Comparison of ENCODE assay signal across 16 cellular contexts in genomic region chr5:150851039-150851438, GRCh38. TPM values are rescaled to one million over a fixed set of nuclear protein-coding genes. Genes with fewer than 3 reads are reported as not detected.
A peak's percentile ranks its signal among the peaks of the same experiment; 100 is the strongest.
DNase-seq lines count a peak whose midpoint lies in the region; ATAC-seq and TF ChIP-seq lines count a peak whose summit lies in the region.
"Had no signal": no experiment of that assay in that cellular context is flagged by ENCODE, and none has a peak within 500 bp of the region (broad histone marks: within the 10 kb centered on the region; RNA-seq: fewer than 3 reads in every experiment).

No MANE protein-coding gene starts in this region.

- CTCF ChIA-PET in CD4-positive, alpha-beta T cell (lab: Charles Lee) = no interaction called here

- H3K27ac ChIP-seq in RWPE2 (ENCODE audit: poor library complexity, severe bottlenecking) = no peak overlapping the region
- H3K27ac ChIP-seq in CD4-positive, alpha-beta T cell (ENCODE audit: low read depth, low read length) = no peak overlapping the region

- POLR2A ChIA-PET in CD4-positive, alpha-beta T cell (lab: Charles Lee) = interaction anchor here (0.7 kb wide), 1 partner anchor 558 kb away, joined by 3 read pairs; no protein-coding TSS in a partner anchor

- no peak for TF ChIP-seq CTCF in RWPE2 (IDR thresholded peaks at IDR 0.05; ENCODE audit: poor library complexity, severe bottlenecking)
- no peak for TF ChIP-seq CTCF in epithelial cell of esophagus (IDR thresholded peaks at IDR 0.05; ENCODE audit: insufficient read depth, low read depth, low read length, missing control alignments)
- no peak for TF ChIP-seq CTCF in CD4-positive, alpha-beta T cell (IDR thresholded peaks at IDR 0.05)
- no peak for TF ChIP-seq CTCF in omental fat pad (IDR thresholded peaks at IDR 0.05)

- no peaks in the 10 kb centered on the region for H3K4me1 ChIP-seq in RWPE2 (ENCODE audit: insufficient read depth, poor library complexity, severe bottlenecking)

- ATAC-seq in RWPE2 (ENCODE audit: low read depth) (peak; percentile 28; the same call in 1 of the 3 replicates), omental fat pad (ENCODE audit: low FRiP score) (no peak), GM21526 (IDR thresholded peaks at IDR 0.05; ENCODE audit: low FRiP score, unreplicated experiment) (no peak)
- no peak for ATAC-seq in CD4-positive, alpha-beta T cell (ENCODE audit: poor library complexity)

- no peak overlapping the region for H3K4me3 Mint-ChIP-seq in activated CD4-positive, alpha-beta T cell treated with anti-CD3 and anti-CD28 coated beads, Interleukin-2, amount 10 ng/mL, durations not matched to agents 24 days and 14 days
- H3K4me3 Mint-ChIP-seq in CD4-positive, alpha-beta T cell = no peak overlapping the region
- H3K4me3 Mint-ChIP-seq: CD4-positive, alpha-beta memory T cell had no signal

- H3K9me3 Mint-ChIP-seq in activated CD4-positive, alpha-beta T cell treated with anti-CD3 and anti-CD28 coated beads, Interleukin-2, amount 10 ng/mL, durations not matched to agents 24 days and 14 days = no peaks in the 10 kb centered on the region
- H3K9me3 Mint-ChIP-seq in CD4-positive, alpha-beta T cell = peaks cover 2% of the 10 kb centered on the region
- H3K9me3 Mint-ChIP-seq: IgD-negative memory B cell had no signal

- peaks cover 3% of the 10 kb centered on the region for H3K27me3 ChIP-seq in RWPE2 (ENCODE audit: insufficient read depth, poor library complexity, severe bottlenecking)
- H3K27me3 ChIP-seq in CD4-positive, alpha-beta T cell (ENCODE audit: control insufficient read depth, insufficient read depth, low read length) = no peaks in the 10 kb centered on the region

- peak; percentile 52 for DNase-seq in activated CD4-positive, alpha-beta T cell treated with anti-CD3 and anti-CD28 coated beads, Interleukin-2, amount 10 ng/mL, durations not matched to agents 24 days and 14 days
- no peak for DNase-seq in activated CD4-positive, alpha-beta T cell treated with anti-CD3 and anti-CD28 coated beads, Interleukin-2, amount 50 U/mL, for 4 hours
- DNase-seq in RWPE2 (ENCODE audit: low spot score) (no peak), epithelial cell of esophagus (ENCODE audit: low read depth) (peak; percentile 11), omental fat pad (ENCODE audit: low spot score) (no peak)
- no peak for DNase-seq in CD4-positive, alpha-beta T cell
- DNase-seq: ACHN; C1 segment of cervical spinal cord; CD4-positive, alpha-beta memory T cell; DND-41; GDM1; H7 had no signal

- H3K9me3 ChIP-seq in RWPE2 (ENCODE audit: severe bottlenecking) = no peaks in the 10 kb centered on the region
- H3K9me3 ChIP-seq in CD4-positive, alpha-beta T cell (ENCODE audit: control insufficient read depth, low read length) = no peaks in the 10 kb centered on the region

- H3K4me3 ChIP-seq in RWPE2 (ENCODE audit: severe bottlenecking) (no peak overlapping the region), epithelial cell of esophagus (ENCODE audit: low read length) (no peak overlapping the region)

- peaks cover 30% of the 10 kb centered on the region for H3K4me1 Mint-ChIP-seq in activated CD4-positive, alpha-beta T cell treated with anti-CD3 and anti-CD28 coated beads, Interleukin-2, amount 10 ng/mL, durations not matched to agents 24 days and 14 days
- peaks cover 35% of the 10 kb centered on the region for H3K4me1 Mint-ChIP-seq in CD4-positive, alpha-beta T cell (ENCODE audit: low read depth)

- H3K36me3 Mint-ChIP-seq in activated CD4-positive, alpha-beta T cell treated with anti-CD3 and anti-CD28 coated beads, Interleukin-2, amount 10 ng/mL, durations not matched to agents 24 days and 14 days (ENCODE audit: low read depth) = no peaks in the 10 kb centered on the region
- H3K36me3 Mint-ChIP-seq in CD4-positive, alpha-beta T cell (ENCODE audit: low read depth) = peaks cover 5% of the 10 kb centered on the region
- H3K36me3 Mint-ChIP-seq: CD4-positive, alpha-beta memory T cell had no signal

- H3K27me3 Mint-ChIP-seq in activated CD4-positive, alpha-beta T cell treated with anti-CD3 and anti-CD28 coated beads, Interleukin-2, amount 10 ng/mL, durations not matched to agents 24 days and 14 days = peaks cover 3% of the 10 kb centered on the region
- H3K27me3 Mint-ChIP-seq in CD4-positive, alpha-beta T cell = no peaks in the 10 kb centered on the region
- H3K27me3 Mint-ChIP-seq: CD4-positive, alpha-beta memory T cell had no signal

- H3K36me3 ChIP-seq in RWPE2 (ENCODE audit: low read depth) = no peaks in the 10 kb centered on the region

- no peak overlapping the region for H3K27ac Mint-ChIP-seq in activated CD4-positive, alpha-beta T cell treated with anti-CD3 and anti-CD28 coated beads, Interleukin-2, amount 10 ng/mL, durations not matched to agents 24 days and 14 days
- H3K27ac Mint-ChIP-seq in CD4-positive, alpha-beta T cell = no peak overlapping the region
- H3K27ac Mint-ChIP-seq: CD4-positive, alpha-beta memory T cell; IgD-negative memory B cell had no signal

- intact Hi-C loops in activated CD4-positive, alpha-beta T cell treated with anti-CD3 and anti-CD28 coated beads, Interleukin-2, amount 10 ng/mL, durations not matched to agents 24 days and 14 days (cut with micrococcal nuclease) = no loop called here
- intact Hi-C loops in CD4-positive, alpha-beta T cell (cut with DNase I, micrococcal nuclease) = no loop called here

RNA-seq across cellular contexts. Expression of gene IRGM, which starts 4.7 kb away (rescaled TPM):
- total RNA-seq in activated CD4-positive, alpha-beta T cell treated with anti-CD3 and anti-CD28 coated beads, Interleukin-2, amount 10 ng/mL, durations not matched to agents 24 days and 14 days = 0.91 and 1.2 TPM in 2 replicates
- total RNA-seq in CD4-positive, alpha-beta T cell = 1 to 10 TPM; 2.2 to 4.0 TPM
- 1 to 10 TPM in 2 of 4 donors, not detected in 2; 1.1 to 1.8 TPM for total RNA-seq in omental fat pad
- total RNA-seq: A172, H7, HT-29 had no signal

RNA-seq across cellular contexts. Expression of gene ZNF300, which starts 53.7 kb away (rescaled TPM):
- total RNA-seq in activated CD4-positive, alpha-beta T cell treated with anti-CD3 and anti-CD28 coated beads, Interleukin-2, amount 10 ng/mL, durations not matched to agents 24 days and 14 days = 0.47 and 0.54 TPM in 2 replicates
- 1 to 10 TPM; 3.0 to 3.7 TPM for total RNA-seq in CD4-positive, alpha-beta T cell
- 1 to 10 TPM; 3.0 to 6.9 (median 4.2) TPM for total RNA-seq in omental fat pad
- total RNA-seq: H7 had no signal

Comparison
In these comparisons a context has a peak if more than half of its experiments do, and no peak if none do; other contexts are left out.
1. DNase-seq: peak in activated CD4-positive, alpha-beta T cell treated with anti-CD3 and anti-CD28 coated beads, Interleukin-2, amount 10 ng/mL, durations not matched to agents 24 days and 14 days (single experiment) and epithelial cell of esophagus (single experiment); none in activated CD4-positive, alpha-beta T cell treated with anti-CD3 and anti-CD28 coated beads, Interleukin-2, amount 50 U/mL, for 4 hours (0 of 2), RWPE2 (single experiment), CD4-positive, alpha-beta T cell (0 of 10) and omental fat pad (single experiment).